ENCODE assay signal across 27 cellular contexts in genomic region chr10:12602557-12602956, GRCh38.
DNase-seq lines count a peak whose midpoint lies in the region; TF ChIP-seq lines count a peak whose summit lies in the region.
"Had no signal": no experiment of that assay in that cellular context is flagged by ENCODE, and none has a peak within 500 bp of the region (broad histone marks: within the 10 kb centered on the region; RNA-seq: fewer than 3 reads in every experiment).

No MANE protein-coding gene starts in this region.

- H4K20me1 ChIP-seq in GM23248 (ENCODE audit: insufficient read depth), result no peaks in the 10 kb centered on the region

- 58% methylated on average over 8 of the region's 8 CpGs for WGBS in liver
- 66 to 73% methylated on average over 8 of the region's 8 CpGs for WGBS in GM23248 (ENCODE audit: low coverage in 1 of 2, low lambda C conversion rate in 2 of 2, missing lambda C conversion rate in 2 of 2), 2 experiments

- H3K27me3 ChIP-seq in right atrium auricular region (no peaks in the 10 kb centered on the region), left ventricle myocardium inferior (ENCODE audit: low read depth) (no peaks in the 10 kb centered on the region), liver (ENCODE audit: control insufficient read depth in 4 of 4, insufficient read depth in 4 of 4, low read length in 3 of 4) (no peaks in the 10 kb centered on the region), GM23248 (replicated peaks; ENCODE audit: insufficient read depth) (no peaks in the 10 kb centered on the region)
- H3K27me3 ChIP-seq: esophagus muscularis mucosa, foreskin keratinocyte, heart right ventricle, stomach, tibial artery had no signal

- H3K27ac ChIP-seq in right atrium auricular region, result peak overlapping the region; percentile 59 to 72
- H3K27ac ChIP-seq in left ventricle myocardium inferior (replicated peaks), result no peak overlapping the region
- peak overlapping the region; percentile 44 to 56 for H3K27ac ChIP-seq in liver (ENCODE audit: low read depth in 1 of 2, low read length in 2 of 2)
- H3K27ac ChIP-seq in GM23248, result no peak overlapping the region
- H3K27ac ChIP-seq: foreskin keratinocyte, heart right ventricle, stomach, tibial artery had no signal

- TF ChIP-seq RAD21 in liver (IDR thresholded peaks at IDR 0.05), result no peak

- DNase-seq in right atrium auricular region (ENCODE audit: low spot score) (no peak), left ventricle myocardium inferior (no peak), NCI-H345 (lab: John Stamatoyannopoulos, UW) (peak; percentile 70), middle frontal gyrus (ENCODE audit: extremely low spot score, low spot score) (no peak), NCI-H2227 (lab: John Stamatoyannopoulos, UW; ENCODE audit: unreplicated experiment) (no peak), GM23248 (no peak)
- no peak for DNase-seq in stimulated activated CD4-positive, alpha-beta T cell treated with anti-CD3 and anti-CD28 coated beads, Interleukin-2, amount 100 ng/mL, for 48 hours
- DNase-seq: activated CD4-positive, alpha-beta T cell treated with anti-CD3 and anti-CD28 coated beads for 48 hours; activated gamma-delta T cell; activated naive CD8-positive, alpha-beta T cell treated with anti-CD3 and anti-CD28 coated beads, Interleukin-2, amount 50 U/mL, for 24 hours; DMS53; foreskin keratinocyte; GDM1; HCEC 1CT; heart right ventricle; KBM-7; naive thymus-derived CD4-positive, alpha-beta T cell; NCI-H1436 treated with DMSO at 0.1 percent for 48 hours; NCI-H226; occipital lobe; SHP77; stimulated activated CD8-positive, alpha-beta memory T cell treated with anti-CD3 and anti-CD28 coated beads, Interleukin-4, amount 100 ng/mL, for 48 hours; stomach; tibial artery had no signal

- no peak overlapping the region for H2AFZ ChIP-seq in GM23248

- TF ChIP-seq CTCF in right atrium auricular region (IDR thresholded peaks at IDR 0.05), result no peak
- no peak for TF ChIP-seq CTCF in left ventricle myocardium inferior (IDR thresholded peaks at IDR 0.05; ENCODE audit: borderline replicate concordance)
- TF ChIP-seq CTCF in liver (IDR thresholded peaks at IDR 0.05; ENCODE audit: low read depth, low read length, missing input control), result no peak

- H3K9ac ChIP-seq in liver (ENCODE audit: low read depth in 1 of 2, low read length in 2 of 2) (no peak overlapping the region), GM23248 (no peak overlapping the region)

- H3K4me3 ChIP-seq in right atrium auricular region (no peak overlapping the region), left ventricle myocardium inferior (no peak overlapping the region), liver (ENCODE audit: low read depth in 1 of 3, low read length in 3 of 3) (no peak overlapping the region), GM23248 (no peak overlapping the region)
- H3K4me3 ChIP-seq: esophagus muscularis mucosa, heart right ventricle, skin epidermis, stomach, tibial artery had no signal

- no peaks in the 10 kb centered on the region for H3K9me2 ChIP-seq in GM23248 (ENCODE audit: insufficient read depth)

- H3K79me2 ChIP-seq in GM23248 (ENCODE audit: insufficient read depth), result no peaks in the 10 kb centered on the region

- no peaks in the 10 kb centered on the region for H3F3A ChIP-seq in GM23248 (ENCODE audit: insufficient read depth)

- H3K9me3 ChIP-seq in right atrium auricular region (no peaks in the 10 kb centered on the region), left ventricle myocardium inferior (replicated peaks) (no peaks in the 10 kb centered on the region), liver (ENCODE audit: control insufficient read depth in 4 of 4, low read length in 3 of 4) (no peaks in the 10 kb centered on the region), GM23248 (ENCODE audit: low read depth) (no peaks in the 10 kb centered on the region)
- H3K9me3 ChIP-seq: esophagus muscularis mucosa, stomach, tibial artery had no signal

- no peak overlapping the region for H3K4me2 ChIP-seq in GM23248 (ENCODE audit: unreplicated experiment)

- intact Hi-C loops in left ventricle myocardium inferior (cut with micrococcal nuclease), result no loop called here

- H3K36me3 ChIP-seq in right atrium auricular region (no peaks in the 10 kb centered on the region), left ventricle myocardium inferior (no peaks in the 10 kb centered on the region), liver (ENCODE audit: control insufficient read depth in 4 of 4, insufficient read depth in 3 of 4, low read depth in 1 of 4, low read length in 3 of 4) (no peaks in the 10 kb centered on the region), GM23248 (ENCODE audit: low read depth) (no peaks in the 10 kb centered on the region)
- H3K36me3 ChIP-seq: esophagus muscularis mucosa, heart right ventricle, stomach, tibial artery had no signal

- peaks cover 0 to 37% of the 10 kb centered on the region in 2 donors for H3K4me1 ChIP-seq in right atrium auricular region
- H3K4me1 ChIP-seq in left ventricle myocardium inferior, result peaks cover 16% of the 10 kb centered on the region
- peaks cover 9 to 41% (median 31%) of the 10 kb centered on the region in 4 donors for H3K4me1 ChIP-seq in liver (ENCODE audit: control insufficient read depth in 4 of 4, insufficient read depth in 4 of 4, low read length in 3 of 4)
- H3K4me1 ChIP-seq in GM23248 (ENCODE audit: insufficient read depth), result no peaks in the 10 kb centered on the region
- H3K4me1 ChIP-seq: foreskin keratinocyte had no signal

- in situ Hi-C loops in GM23248 (cut with MboI), result no loop called here

TF ChIP-seq in liver, 16 proteins besides CTCF, POLR2A, EP300 and RAD21:
- TF ChIP-seq YY1 (IDR thresholded peaks at IDR 0.05), result peak; percentile 21
- no peak for TF ChIP-seq HNF4G (IDR thresholded peaks at IDR 0.05)

Comparison
In these comparisons a context has a peak if more than half of its experiments do, and no peak if none do; other contexts are left out.
1. H3K27ac ChIP-seq: peak in right atrium auricular region (2 of 2) and liver (2 of 2); none in left ventricle myocardium inferior (single experiment) and GM23248 (single experiment).